1 cellular context compared by ENCODE assay signal in genomic region chr2:85497944-85498630, GRCh38.
TF ChIP-seq lines count a peak whose summit lies in the region.

No MANE protein-coding gene starts in this region.

TF ChIP-seq in IMR-90, 13 proteins besides CTCF, POLR2A, EP300 and RAD21:
- TF ChIP-seq RFX5 (IDR thresholded peaks at IDR 0.05; ENCODE audit: low read depth, low read length): no peak
- no peak for TF ChIP-seq CHD1 (IDR thresholded peaks at IDR 0.05; ENCODE audit: low read depth, low read length)
- no peak for TF ChIP-seq ELK1 (IDR thresholded peaks at IDR 0.05; ENCODE audit: borderline replicate concordance, low read depth, low read length)
- TF ChIP-seq CEBPB (IDR thresholded peaks at IDR 0.05; ENCODE audit: low read depth, low read length): no peak
- TF ChIP-seq MAZ (IDR thresholded peaks at IDR 0.05; ENCODE audit: borderline replicate concordance, low read depth, low read length): no peak
- TF ChIP-seq USF2 (IDR thresholded peaks at IDR 0.05; ENCODE audit: low read depth, low read length): no peak
